ENCODE assay signal across 16 cellular contexts in genomic region chr4:42327323-42327722, GRCh38.
"Had no signal": no experiment of that assay in that cellular context is flagged by ENCODE, and none has a peak within 500 bp of the region (broad histone marks: within the 10 kb centered on the region; RNA-seq: fewer than 3 reads in every experiment).

No MANE protein-coding gene starts in this region.

- H3K27me3 ChIP-seq: breast epithelium, foreskin keratinocyte, tibial nerve, uterus had no signal

- H3K36me3 ChIP-seq: breast epithelium, tibial nerve, uterus had no signal

- H3K4me1 ChIP-seq: breast epithelium, foreskin keratinocyte, uterus had no signal

- H3K4me3 ChIP-seq: breast epithelium, tibial nerve, uterus had no signal

- H3K27ac ChIP-seq: breast epithelium, foreskin keratinocyte, tibial nerve, VCaP had no signal

- DNase-seq: activated CD4-positive, alpha-beta T cell treated with anti-CD3 and anti-CD28 coated beads for 1 hour; activated CD8-positive, alpha-beta memory T cell treated with anti-CD3 and anti-CD28 coated beads for 24 hours; activated CD8-positive, alpha-beta memory T cell treated with anti-CD3 and anti-CD28 coated beads, Interleukin-2, amount 50 U/mL, for 48 hours; activated effector memory CD4-positive, alpha-beta T cell treated with anti-CD3 and anti-CD28 coated beads, Interleukin-2, amount 50 U/mL, for 16 hours; activated T-cell treated with anti-CD3 and anti-CD28 coated beads, Interleukin-2, amount 50 U/mL, for 48 hours; foreskin keratinocyte; hypothalamus; natural killer cell; nucleus accumbens; retina; SW 1271; T-helper 2 cell had no signal

- H3K9me3 ChIP-seq: breast epithelium, tibial nerve, uterus had no signal

- ATAC-seq: foreskin keratinocyte, natural killer cell had no signal
